ENCODE assay signal across 22 cellular contexts in genomic region chr4:18111100-18111499, GRCh38.
"Had no signal": no experiment of that assay in that cellular context is flagged by ENCODE, and none has a peak within 500 bp of the region (broad histone marks: within the 10 kb centered on the region; RNA-seq: fewer than 3 reads in every experiment).

No MANE protein-coding gene starts in this region.

- ATAC-seq: activated CD4-positive, alpha-beta T cell treated with anti-CD3 and anti-CD28 coated beads for 36 hours; activated T-cell treated with anti-CD3 and anti-CD28 coated beads, Interleukin-2, amount 50 U/mL, for 72 hours; left cardiac atrium; right lobe of liver; stimulated activated memory B cell treated with anti-CD40 and anti-IgM and Interleukin-4, amounts not matched to agents 10 μg/mL and 1 μg/mL and 100 μg/mL, for 72 hours had no signal

- H3K9me3 Mint-ChIP-seq: activated B cell treated with CpG ODN at 0.5 μM for 24 hours; activated naive CD4-positive, alpha-beta T cell treated with anti-CD3 and anti-CD28 coated beads, Interleukin-2, amount 10 ng/mL, durations not matched to agents 7 days and 5 days; activated T-cell treated with anti-CD3 and anti-CD28 coated beads, Interleukin-2, amount 50 U/mL, for 72 hours; memory B cell; stimulated activated memory B cell treated with anti-CD40 and anti-IgM and Interleukin-4, amounts not matched to agents 10 μg/mL and 1 μg/mL and 100 μg/mL, for 72 hours had no signal

- H3K36me3 ChIP-seq: ascending aorta, brain microvascular endothelial cell, right lobe of liver, vagina had no signal

- H3K4me2 ChIP-seq: smooth muscle cell had no signal

- H3K27ac ChIP-seq: ascending aorta, brain microvascular endothelial cell, right lobe of liver, testis, vagina had no signal

- H3K4me1 ChIP-seq: ascending aorta, right lobe of liver, testis had no signal

- H3K9me3 ChIP-seq: ascending aorta, right lobe of liver, testis, vagina had no signal

- H3K4me1 Mint-ChIP-seq: activated B cell treated with CpG ODN at 0.5 μM for 24 hours; activated CD4-positive, alpha-beta T cell treated with anti-CD3 and anti-CD28 coated beads for 36 hours; activated naive CD4-positive, alpha-beta T cell treated with anti-CD3 and anti-CD28 coated beads, Interleukin-2, amount 10 ng/mL, durations not matched to agents 7 days and 5 days; memory B cell; stimulated activated memory B cell treated with anti-CD40 and anti-IgM and Interleukin-4, amounts not matched to agents 10 μg/mL and 1 μg/mL and 100 μg/mL, for 72 hours had no signal

- H3K27me3 Mint-ChIP-seq: activated naive CD4-positive, alpha-beta T cell treated with anti-CD3 and anti-CD28 coated beads, Interleukin-2, amount 10 ng/mL, durations not matched to agents 7 days and 5 days had no signal

- H3K4me3 Mint-ChIP-seq: activated B cell treated with CpG ODN at 0.5 μM for 24 hours; activated CD4-positive, alpha-beta T cell treated with anti-CD3 and anti-CD28 coated beads for 36 hours; activated naive CD4-positive, alpha-beta T cell treated with anti-CD3 and anti-CD28 coated beads, Interleukin-2, amount 10 ng/mL, durations not matched to agents 7 days and 5 days; activated T-cell treated with anti-CD3 and anti-CD28 coated beads, Interleukin-2, amount 50 U/mL, for 72 hours; memory B cell; stimulated activated memory B cell treated with anti-CD40 and anti-IgM and Interleukin-4, amounts not matched to agents 10 μg/mL and 1 μg/mL and 100 μg/mL, for 72 hours; type B pancreatic cell had no signal

- H3K27ac Mint-ChIP-seq: activated B cell treated with CpG ODN at 0.5 μM for 24 hours; activated CD4-positive, alpha-beta T cell treated with anti-CD3 and anti-CD28 coated beads for 36 hours; activated naive CD4-positive, alpha-beta T cell treated with anti-CD3 and anti-CD28 coated beads, Interleukin-2, amount 10 ng/mL, durations not matched to agents 7 days and 5 days; activated T-cell treated with anti-CD3 and anti-CD28 coated beads, Interleukin-2, amount 50 U/mL, for 72 hours; memory B cell; stimulated activated memory B cell treated with anti-CD40 and anti-IgM and Interleukin-4, amounts not matched to agents 10 μg/mL and 1 μg/mL and 100 μg/mL, for 72 hours; type B pancreatic cell had no signal

- H3K36me3 Mint-ChIP-seq: activated naive CD4-positive, alpha-beta T cell treated with anti-CD3 and anti-CD28 coated beads, Interleukin-2, amount 10 ng/mL, durations not matched to agents 7 days and 5 days; memory B cell; stimulated activated memory B cell treated with anti-CD40 and anti-IgM and Interleukin-4, amounts not matched to agents 10 μg/mL and 1 μg/mL and 100 μg/mL, for 72 hours; type B pancreatic cell had no signal

- DNase-seq: activated B cell treated with CpG ODN at 0.5 μM for 24 hours; activated CD4-positive, alpha-beta T cell treated with anti-CD3 and anti-CD28 coated beads for 36 hours; activated CD4-positive, alpha-beta T cell treated with anti-CD3 and anti-CD28 coated beads, Interleukin-2, amount 50 U/mL, for 48 hours; activated effector memory CD4-positive, alpha-beta T cell treated with Interleukin-2 at 50 U/mL for 16 hours; activated naive CD4-positive, alpha-beta T cell treated with anti-CD3 and anti-CD28 coated beads, Interleukin-2, amount 10 ng/mL, durations not matched to agents 7 days and 5 days; activated T-cell treated with anti-CD3 and anti-CD28 coated beads, Interleukin-2, amount 50 U/mL, for 72 hours; brain microvascular endothelial cell; central memory CD4-positive, alpha-beta T cell; foreskin melanocyte; hippocampal formation; left cardiac atrium; nucleus accumbens; right lobe of liver; stimulated activated CD4-positive, alpha-beta T cell treated with anti-CD3 and anti-CD28 coated beads, Interleukin-15, amount 100 ng/mL, for 24 hours; T1000; testis had no signal

- H3K4me3 ChIP-seq: ascending aorta, right lobe of liver, smooth muscle cell, testis, vagina had no signal
